Comparison of ENCODE assay signal across 8 cellular contexts in genomic region chr9:71768388-71769174, GRCh38. TPM values are rescaled to one million over a fixed set of nuclear protein-coding genes. Genes with fewer than 3 reads are reported as not detected.
DNase-seq lines count a peak whose midpoint lies in the region; ATAC-seq and TF ChIP-seq lines count a peak whose summit lies in the region.

Gene CEMIP2 (minus strand): TSS chr9:71768513. CDS start chr9:71750373, 18,140 bp downstream.

- H3K27ac ChIP-seq in CD4-positive, CD25-positive, alpha-beta regulatory T cell (ENCODE audit: insufficient read depth, low read length, poor library complexity, severe bottlenecking), result peak within 1 kb of the TSS; percentile 96
- H3K27ac ChIP-seq in lower lobe of right lung, result peak within 1 kb of the TSS; percentile 96

- DNase-seq in CD4-positive, CD25-positive, alpha-beta regulatory T cell, result peak; percentile 82 to 91 (median 88)
- DNase-seq in NCI-H774 (lab: John Stamatoyannopoulos, UW) (peak; percentile 79), ecto neural progenitor cell (ENCODE audit: low spot score) (peak; percentile 94), lower lobe of right lung (peak; percentile 94)
- DNase-seq in activated CD8-positive, alpha-beta T cell treated with anti-CD3 and anti-CD28 coated beads, Interleukin-2, amount 10 ng/mL, durations not matched to agents 7 days and 5 days, result peak; percentile 92
- peak; percentile 73 to 85 (median 74) for DNase-seq in stimulated activated CD4-positive, alpha-beta T cell treated with anti-CD3 and anti-CD28 coated beads, TNF-alpha, amount 100 ng/mL, for 24 hours (ENCODE audit: low read depth in 3 of 3)

- no peaks in the 10 kb centered on the region for H3K36me3 ChIP-seq in CD4-positive, CD25-positive, alpha-beta regulatory T cell (ENCODE audit: control insufficient read depth, insufficient read depth, low read length)
- no peaks in the 10 kb centered on the region for H3K36me3 ChIP-seq in lower lobe of right lung

- H3K4me3 Mint-ChIP-seq in CD4-positive, CD25-positive, alpha-beta regulatory T cell, result peak within 1 kb of the TSS; percentile 96 to 99 (median 98)
- H3K4me3 Mint-ChIP-seq in activated CD8-positive, alpha-beta T cell treated with anti-CD3 and anti-CD28 coated beads, Interleukin-2, amount 10 ng/mL, durations not matched to agents 7 days and 5 days, result peak within 1 kb of the TSS; percentile 89

- CTCF ChIA-PET in activated CD8-positive, alpha-beta T cell treated with anti-CD3 and anti-CD28 coated beads, Interleukin-2, amount 10 ng/mL, durations not matched to agents 7 days and 5 days (lab: Charles Lee), result interaction anchor here (1.0 to 8.1 kb wide), 22 partner anchors 9 to 484 kb away, joined by 3 to 100 read pairs (median 6); no protein-coding TSS in a partner anchor

- H3K9me3 ChIP-seq in CD4-positive, CD25-positive, alpha-beta regulatory T cell (ENCODE audit: control insufficient read depth in 2 of 2, low read length in 2 of 2), result no peaks in the 10 kb centered on the region
- H3K9me3 ChIP-seq in lower lobe of right lung, result no peaks in the 10 kb centered on the region

- peak; percentile 86 to 87 for ATAC-seq in CD4-positive, CD25-positive, alpha-beta regulatory T cell (ENCODE audit: low read depth in 2 of 2)
- ATAC-seq in GM19328 (IDR thresholded peaks at IDR 0.05; ENCODE audit: unreplicated experiment) (peak; percentile 83), HG03469 (IDR thresholded peaks at IDR 0.05; ENCODE audit: unreplicated experiment) (peak; percentile 70), lower lobe of right lung (peak; percentile 91 to 95)
- ATAC-seq in activated CD8-positive, alpha-beta T cell treated with anti-CD3 and anti-CD28 coated beads, Interleukin-2, amount 10 ng/mL, durations not matched to agents 7 days and 5 days, result peak; percentile 84

- no peaks in the 10 kb centered on the region for H3K27me3 ChIP-seq in CD4-positive, CD25-positive, alpha-beta regulatory T cell (ENCODE audit: control insufficient read depth, insufficient read depth, low read length)
- no peaks in the 10 kb centered on the region for H3K27me3 ChIP-seq in lower lobe of right lung (ENCODE audit: low read depth)

- peak within 1 kb of the TSS; percentile 98 for H3K4me3 ChIP-seq in CD4-positive, CD25-positive, alpha-beta regulatory T cell (ENCODE audit: low read depth, low read length)
- peak within 1 kb of the TSS; percentile 88 for H3K4me3 ChIP-seq in lower lobe of right lung

- no peaks in the 10 kb centered on the region for H3K9me3 Mint-ChIP-seq in CD4-positive, CD25-positive, alpha-beta regulatory T cell
- H3K9me3 Mint-ChIP-seq in activated CD8-positive, alpha-beta T cell treated with anti-CD3 and anti-CD28 coated beads, Interleukin-2, amount 10 ng/mL, durations not matched to agents 7 days and 5 days (ENCODE audit: insufficient read depth), result no peaks in the 10 kb centered on the region

- H3K36me3 Mint-ChIP-seq in CD4-positive, CD25-positive, alpha-beta regulatory T cell, result no peaks in the 10 kb centered on the region
- peaks cover 13% of the 10 kb centered on the region for H3K36me3 Mint-ChIP-seq in activated CD8-positive, alpha-beta T cell treated with anti-CD3 and anti-CD28 coated beads, Interleukin-2, amount 10 ng/mL, durations not matched to agents 7 days and 5 days (ENCODE audit: low read depth)

- H3K27me3 Mint-ChIP-seq in CD4-positive, CD25-positive, alpha-beta regulatory T cell, result peaks cover 13% of the 10 kb centered on the region
- H3K27me3 Mint-ChIP-seq in activated CD8-positive, alpha-beta T cell treated with anti-CD3 and anti-CD28 coated beads, Interleukin-2, amount 10 ng/mL, durations not matched to agents 7 days and 5 days (ENCODE audit: low read depth), result no peaks in the 10 kb centered on the region

- peaks cover 43% of the 10 kb centered on the region for H3K4me1 ChIP-seq in CD4-positive, CD25-positive, alpha-beta regulatory T cell (ENCODE audit: control insufficient read depth, insufficient read depth, low read length, poor library complexity, severe bottlenecking)
- peaks cover 43% of the 10 kb centered on the region for H3K4me1 ChIP-seq in lower lobe of right lung

- POLR2A ChIA-PET in activated CD8-positive, alpha-beta T cell treated with anti-CD3 and anti-CD28 coated beads, Interleukin-2, amount 10 ng/mL, durations not matched to agents 7 days and 5 days (lab: Charles Lee), result interaction anchor here (0.7 to 4.4 kb wide), 8 partner anchors 10 to 193 kb away, joined by 3 to 24 read pairs (median 6); no protein-coding TSS in a partner anchor

- peak; percentile 55 for TF ChIP-seq CTCF in lower lobe of right lung (IDR thresholded peaks at IDR 0.05)

- intact Hi-C loops in lower lobe of right lung (cut with DNase I), result loop anchor here (10.0 kb wide), 1 partner anchor 164 kb away; no protein-coding TSS in a partner anchor

- H3K4me1 Mint-ChIP-seq in CD4-positive, CD25-positive, alpha-beta regulatory T cell, result peaks cover 24 to 40% (median 34%) of the 10 kb centered on the region in 4 donors
- H3K4me1 Mint-ChIP-seq in activated CD8-positive, alpha-beta T cell treated with anti-CD3 and anti-CD28 coated beads, Interleukin-2, amount 10 ng/mL, durations not matched to agents 7 days and 5 days (ENCODE audit: low read depth), result peaks cover 45% of the 10 kb centered on the region

- peak within 1 kb of the TSS; percentile 96 to 99 (median 98) for H3K27ac Mint-ChIP-seq in CD4-positive, CD25-positive, alpha-beta regulatory T cell
- H3K27ac Mint-ChIP-seq in activated CD8-positive, alpha-beta T cell treated with anti-CD3 and anti-CD28 coated beads, Interleukin-2, amount 10 ng/mL, durations not matched to agents 7 days and 5 days, result peak within 1 kb of the TSS; percentile 90

RNA-seq across cellular contexts. Expression of gene CEMIP2, which starts in this region (rescaled TPM):
- 407 TPM for total RNA-seq in CD4-positive, CD25-positive, alpha-beta regulatory T cell
- polyA plus RNA-seq in CD4-positive, CD25-positive, alpha-beta regulatory T cell, result 10 to 100 TPM; 25.8 to 29.0 (median 27.9) TPM
- 10 to 100 TPM; 46.5 TPM for total RNA-seq in activated CD8-positive, alpha-beta T cell treated with anti-CD3 and anti-CD28 coated beads, Interleukin-2, amount 10 ng/mL, durations not matched to agents 7 days and 5 days
- 152 TPM for total RNA-seq in lower lobe of right lung

Comparison
In these comparisons a context has a peak if more than half of its experiments do, and no peak if none do; other contexts are left out.
1. Peak in every context shown above with its lines: DNase-seq, ATAC-seq, H3K4me3 ChIP-seq and H3K27ac ChIP-seq.